In genomic region chr4:125702406-125702805, GRCh38 we compare ENCODE assay signal across 23 cellular contexts.
"Had no signal": no experiment of that assay in that cellular context is flagged by ENCODE, and none has a peak within 500 bp of the region (broad histone marks: within the 10 kb centered on the region; RNA-seq: fewer than 3 reads in every experiment).

No MANE protein-coding gene starts in this region.

- H3K27me3 ChIP-seq: ascending aorta, esophagus squamous epithelium, pancreas, transverse colon had no signal

- ATAC-seq: activated CD8-positive, alpha-beta T cell treated with anti-CD3 and anti-CD28 coated beads, Interleukin-2, amount 10 ng/mL, durations not matched to agents 7 days and 5 days; activated naive CD8-positive, alpha-beta T cell treated with anti-CD3 and anti-CD28 coated beads, Interleukin-2, amount 50 U/mL, for 24 hours; left ventricle myocardium superior; natural killer cell treated with Interleukin-12 subunit alpha and Interleukin-12 subunit beta and Interleukin-15 and Interleukin-18, amount 100 ng/mL, for 72 hours; pancreas; psoas muscle; right cardiac atrium; stimulated activated effector memory CD8-positive, alpha-beta T cell treated with anti-CD3 and anti-CD28 coated beads, Interleukin-12 subunit alpha, Interleukin-12 subunit beta, amount 100 ng/mL, for 72 hours; stimulated activated naive CD8-positive, alpha-beta T cell treated with anti-CD3 and anti-CD28 coated beads, Interleukin-15, amount 100 ng/mL, for 72 hours; T-cell had no signal

- DNase-seq: activated CD4-positive, alpha-beta T cell treated with anti-CD3 and anti-CD28 coated beads, Interleukin-2, amount 10 ng/mL, durations not matched to agents 7 days and 5 days; activated CD4-positive, CD25-positive, alpha-beta regulatory T cell treated with anti-CD3 and anti-CD28 coated beads, Interleukin-2, amount 50 U/mL, for 72 hours; activated CD8-positive, alpha-beta T cell treated with anti-CD3 and anti-CD28 coated beads, Interleukin-2, amount 10 ng/mL, durations not matched to agents 7 days and 5 days; activated gamma-delta T cell; activated naive CD4-positive, alpha-beta T cell treated with anti-CD3 and anti-CD28 coated beads, Interleukin-2, amount 50 U/mL, for 16 hours; activated naive CD8-positive, alpha-beta T cell treated with anti-CD3 and anti-CD28 coated beads, Interleukin-2, amount 50 U/mL, for 24 hours; cerebellar nuclear complex; cortex of kidney; endodermal cell; esophagus squamous epithelium; left ventricle myocardium superior; mammary epithelial cell; pancreas; psoas muscle; right cardiac atrium; stimulated activated CD4-positive, alpha-beta T cell treated with anti-CD3 and anti-CD28 coated beads, Interleukin-1b, Interleukin-23, amount 100 ng/mL, for 48 hours; stimulated activated naive CD8-positive, alpha-beta T cell treated with anti-CD3 and anti-CD28 coated beads, Interleukin-15, amount 100 ng/mL, for 72 hours; T-cell; transverse colon; WERI-Rb-1 had no signal

- H3K27ac ChIP-seq: ascending aorta, esophagus squamous epithelium, pancreas, psoas muscle, transverse colon, WERI-Rb-1 had no signal

- H3K4me3 ChIP-seq: ascending aorta, esophagus squamous epithelium, pancreas, psoas muscle, transverse colon had no signal

- H3K4me1 ChIP-seq: esophagus squamous epithelium, pancreas, psoas muscle, transverse colon had no signal

- H3K36me3 ChIP-seq: ascending aorta, esophagus squamous epithelium, pancreas, transverse colon, WERI-Rb-1 had no signal

- H3K9me3 ChIP-seq: ascending aorta, esophagus squamous epithelium, pancreas, psoas muscle, transverse colon had no signal
